ENCODE assay signal across 20 cellular contexts in genomic region chr6:10391299-10391630, GRCh38. TPM values are rescaled to one million over a fixed set of nuclear protein-coding genes. Genes with fewer than 3 reads are reported as not detected.
DNase-seq lines count a peak whose midpoint lies in the region; TF ChIP-seq lines count a peak whose summit lies in the region.
"Had no signal": no experiment of that assay in that cellular context is flagged by ENCODE, and none has a peak within 500 bp of the region (broad histone marks: within the 10 kb centered on the region; RNA-seq: fewer than 3 reads in every experiment).

No MANE protein-coding gene starts in this region.

- H3K27me3 Mint-ChIP-seq in endothelial cell (ENCODE audit: unreplicated experiment) = peaks cover 37% of the 10 kb centered on the region

- no peaks in the 10 kb centered on the region for H3K9me3 ChIP-seq in iPS-20b (ENCODE audit: insufficient read depth, low read depth, low read length)
- H3K9me3 ChIP-seq: HAP-1, SJCRH30 had no signal

- peaks cover 100% of the 10 kb centered on the region for H3K27me3 ChIP-seq in iPS-20b (ENCODE audit: insufficient read depth, low read length)
- H3K27me3 ChIP-seq: SJCRH30 had no signal

- TF ChIP-seq CTCF in endothelial cell (IDR thresholded peaks at IDR 0.05; ENCODE audit: unreplicated experiment) = no peak

- DNase-seq in NCI-H748 (lab: John Stamatoyannopoulos, UW; ENCODE audit: unreplicated experiment) (peak; percentile 66), NCI-H748 treated with DMSO at 0.1 percent for 48 hours (lab: John Stamatoyannopoulos, UW) (no peak), ecto neural progenitor cell (ENCODE audit: low spot score) (peak; percentile 56), endothelial cell (ENCODE audit: low spot score) (no peak), dedifferentiated amniotic fluid mesenchymal stem cell (ENCODE audit: extremely low spot score) (no peak), COLO668 (lab: John Stamatoyannopoulos, UW; ENCODE audit: unreplicated experiment) (no peak), cerebellar cortex (ENCODE audit: low spot score) (no peak)
- DNase-seq: DMS53, GF-D8, IMR-90, NCI-H1105, NCI-H1694, NCI-H226, NCI-H524, OCI-M1, SJCRH30 had no signal

- H3K27ac Mint-ChIP-seq in endothelial cell (ENCODE audit: unreplicated experiment) = no peak overlapping the region
- H3K27ac Mint-ChIP-seq: B cell, CD14-positive monocyte had no signal

- H3K9ac ChIP-seq in iPS-20b (ENCODE audit: low read depth, low read length) = no peak overlapping the region

- no peak overlapping the region for H3K27ac ChIP-seq in iPS-20b (ENCODE audit: low read length)
- H3K27ac ChIP-seq: SJCRH30 had no signal

- H3K36me3 Mint-ChIP-seq in endothelial cell (ENCODE audit: low read depth, unreplicated experiment) = no peaks in the 10 kb centered on the region

- H3K4me1 ChIP-seq in iPS-20b (ENCODE audit: insufficient read depth, low read length) = peaks cover 19% of the 10 kb centered on the region

- peaks cover 13% of the 10 kb centered on the region for H3K4me1 Mint-ChIP-seq in endothelial cell (ENCODE audit: unreplicated experiment)
- H3K4me1 Mint-ChIP-seq: B cell had no signal

- peak overlapping the region; percentile 25 for H3K4me3 ChIP-seq in iPS-20b (ENCODE audit: low read length)
- H3K4me3 ChIP-seq: HAP-1, SJCRH30 had no signal

- H3K4me3 Mint-ChIP-seq in endothelial cell (ENCODE audit: unreplicated experiment) = no peak overlapping the region
- H3K4me3 Mint-ChIP-seq: B cell had no signal

- no peaks in the 10 kb centered on the region for H3K36me3 ChIP-seq in iPS-20b (ENCODE audit: insufficient read depth, low read depth, low read length)
- H3K36me3 ChIP-seq: HAP-1, SJCRH30 had no signal

- H3K9me3 Mint-ChIP-seq in endothelial cell (ENCODE audit: unreplicated experiment) = no peaks in the 10 kb centered on the region

RNA-seq across cellular contexts. Expression of gene TFAP2A, which starts 23.6 kb away (rescaled TPM):
- 0.31 TPM for total RNA-seq in endothelial cell (ENCODE audit: unreplicated experiment)
- total RNA-seq: B cell had no signal

Comparison
In these comparisons a context has a peak if more than half of its experiments do, and no peak if none do; other contexts are left out.
1. DNase-seq: peak in NCI-H748 (single experiment) and ecto neural progenitor cell (single experiment); none in NCI-H748 treated with DMSO at 0.1 percent for 48 hours (single experiment), endothelial cell (single experiment), dedifferentiated amniotic fluid mesenchymal stem cell (single experiment), COLO668 (single experiment) and cerebellar cortex (single experiment).